In genomic region chr3:144770813-144771400, GRCh38 we compare ENCODE assay signal across 7 cellular contexts.
DNase-seq lines count a peak whose midpoint lies in the region; ATAC-seq, FAIRE-seq and TF ChIP-seq lines count a peak whose summit lies in the region.

No MANE protein-coding gene starts in this region.

- no peak for TF ChIP-seq POLR2A in GM18505 (IDR thresholded peaks at IDR 0.05; ENCODE audit: borderline replicate concordance, extremely low read depth, insufficient read depth, insufficient read length)

- no peak for FAIRE-seq in pancreas (lab: Jason Lieb, UNC)

- WGBS in pancreas, 2 donors, result 8 to 20% methylated on average over 1 of the region's 1 CpG

- H3K27me3 ChIP-seq in pancreas, result no peaks in the 10 kb centered on the region

- H3K4me3 ChIP-seq in epithelial cell of esophagus (ENCODE audit: low read length) (no peak overlapping the region), pancreas (no peak overlapping the region)

- TF ChIP-seq CTCF in epithelial cell of esophagus (IDR thresholded peaks at IDR 0.05; ENCODE audit: insufficient read depth, low read depth, low read length, missing control alignments) (peak; percentile 8), pancreas (IDR thresholded peaks at IDR 0.05) (peak in 1 of 4 donors; percentile 21)

- DNase-seq in NCI-H226 (peak; percentile 30), epithelial cell of esophagus (ENCODE audit: low read depth) (peak; percentile 15), pancreas (no peak), NCI-H2171 treated with DMSO at 0.1 percent for 48 hours (lab: John Stamatoyannopoulos, UW) (no peak)
- DNase-seq in effector CD8-positive, alpha-beta T cell (lab: John Stamatoyannopoulos, UW), result no peak

- no peak overlapping the region for H3K27ac ChIP-seq in pancreas

- ATAC-seq in GM19351 (IDR thresholded peaks at IDR 0.05; ENCODE audit: unreplicated experiment) (peak; percentile 74), pancreas (peak in 3 of 4 donors; percentile 78 to 85 (median 79)), GM18505 (IDR thresholded peaks at IDR 0.05; ENCODE audit: unreplicated experiment) (no peak)

- H3K36me3 ChIP-seq in pancreas, result no peaks in the 10 kb centered on the region

- intact Hi-C loops in pancreas (cut with DNase I), result loop anchor here in 1 of 3 donors (10.0 kb wide), 1 partner anchor 886 kb away; no protein-coding TSS in a partner anchor

- no peaks in the 10 kb centered on the region for H3K9me3 ChIP-seq in pancreas

- no peaks in the 10 kb centered on the region for H3K4me1 ChIP-seq in pancreas

Comparison
In these comparisons a context has a peak if more than half of its experiments do, and no peak if none do; other contexts are left out.
1. DNase-seq: peak in NCI-H226 (single experiment) and epithelial cell of esophagus (single experiment); none in pancreas (0 of 6), NCI-H2171 treated with DMSO at 0.1 percent for 48 hours (single experiment) and effector CD8-positive, alpha-beta T cell (single experiment).